8 cellular contexts compared by ENCODE assay signal in the genomic region with DNA sequence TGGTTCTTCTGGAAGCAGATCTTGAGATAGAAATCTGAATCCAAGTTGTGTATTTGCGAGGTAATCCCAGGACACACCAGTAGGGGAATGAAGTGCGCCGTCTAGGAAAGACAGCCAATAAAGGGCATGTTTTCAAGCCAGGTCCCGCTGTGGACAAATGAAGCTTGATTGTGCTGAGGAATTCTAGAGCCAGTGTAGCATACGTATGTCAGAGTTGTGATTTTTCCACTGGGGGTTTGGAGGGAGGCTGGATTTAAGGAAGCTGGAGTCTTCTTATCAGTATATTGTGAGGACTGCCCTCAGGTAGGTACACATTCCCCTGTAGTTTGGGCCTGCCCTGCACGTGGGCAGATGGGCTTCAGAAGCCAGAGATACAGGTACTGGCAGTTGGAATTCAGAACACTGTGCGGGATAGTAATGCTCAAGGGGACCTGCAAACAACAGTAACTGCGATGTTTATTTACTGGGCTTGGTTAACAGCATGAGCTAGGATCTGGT. TPM values are rescaled to one million over a fixed set of nuclear protein-coding genes. Genes with fewer than 3 reads are reported as not detected.
DNase-seq lines count a peak whose midpoint lies in the region; ATAC-seq and TF ChIP-seq lines count a peak whose summit lies in the region.

No MANE protein-coding gene starts in this region.

- no peaks in the 10 kb centered on the region for H3K9me3 ChIP-seq in CD4-positive, alpha-beta T cell (ENCODE audit: control insufficient read depth, low read length)
- H3K9me3 ChIP-seq in left lung = no peaks in the 10 kb centered on the region

- DNase-seq in CD4-positive, alpha-beta T cell = no peak
- DNase-seq in HFF-Myc (ENCODE audit: extremely low read depth, low read depth) (no peak), astrocyte of the spinal cord (ENCODE audit: low read depth, low spot score) (no peak), left lung (no peak), NCI-H2081 treated with DMSO at 0.1 percent for 48 hours (lab: John Stamatoyannopoulos, UW) (no peak), UCSD-AML1 (lab: John Stamatoyannopoulos, UW; ENCODE audit: unreplicated experiment) (no peak), NCI-H226 (no peak)

- H3K4me3 Mint-ChIP-seq in CD4-positive, alpha-beta T cell = no peak overlapping the region

- H3K36me3 ChIP-seq in left lung = no peaks in the 10 kb centered on the region

- peaks cover 51% of the 10 kb centered on the region for H3K4me1 Mint-ChIP-seq in CD4-positive, alpha-beta T cell (ENCODE audit: low read depth)

- H3K4me1 ChIP-seq in left lung = peaks cover 0 to 3% of the 10 kb centered on the region in 2 donors

- ATAC-seq in CD4-positive, alpha-beta T cell (ENCODE audit: poor library complexity) = peak; percentile 44
- ATAC-seq in left lung (peak; percentile 45), HG03378 (IDR thresholded peaks at IDR 0.05; ENCODE audit: unreplicated experiment) (no peak)

- no peak for TF ChIP-seq CTCF in CD4-positive, alpha-beta T cell (IDR thresholded peaks at IDR 0.05)
- peak; percentile 32 for TF ChIP-seq CTCF in HFF-Myc (IDR thresholded peaks at IDR 0.05; ENCODE audit: low read depth, low read length, missing control alignments)
- peak; percentile 47 for TF ChIP-seq CTCF in astrocyte of the spinal cord (IDR thresholded peaks at IDR 0.05; ENCODE audit: low read depth, low read length)
- peak in 1 of 2 donors; percentile 27 for TF ChIP-seq CTCF in left lung (IDR thresholded peaks at IDR 0.05)

- no peaks in the 10 kb centered on the region for H3K27me3 Mint-ChIP-seq in CD4-positive, alpha-beta T cell

- H3K27ac Mint-ChIP-seq in CD4-positive, alpha-beta T cell = no peak overlapping the region

- CTCF ChIA-PET in CD4-positive, alpha-beta T cell (lab: Charles Lee) = no interaction called here

- intact Hi-C loops in CD4-positive, alpha-beta T cell (cut with DNase I, micrococcal nuclease) = loop anchor here in 1 of 2 experiments (5.0 kb wide), 1 partner anchor 71 kb away; no protein-coding TSS in a partner anchor
- intact Hi-C loops in left lung (cut with DNase I) = no loop called here

- no peaks in the 10 kb centered on the region for H3K9me3 Mint-ChIP-seq in CD4-positive, alpha-beta T cell

- peaks cover 9% of the 10 kb centered on the region for H3K36me3 Mint-ChIP-seq in CD4-positive, alpha-beta T cell (ENCODE audit: low read depth)

- H3K4me3 ChIP-seq in HFF-Myc (replicated peaks; ENCODE audit: low read depth, low read length) = no peak overlapping the region
- H3K4me3 ChIP-seq in astrocyte of the spinal cord (ENCODE audit: low read depth, low read length) = no peak overlapping the region
- no peak overlapping the region for H3K4me3 ChIP-seq in left lung

- in situ Hi-C loops in astrocyte of the spinal cord (cut with HindIII; ENCODE audit: low sequenced_read_pairs) = no loop called here

- no peaks in the 10 kb centered on the region for H3K27me3 ChIP-seq in CD4-positive, alpha-beta T cell (ENCODE audit: control insufficient read depth, insufficient read depth, low read length)
- H3K27me3 ChIP-seq in left lung = no peaks in the 10 kb centered on the region

- POLR2A ChIA-PET in CD4-positive, alpha-beta T cell (lab: Charles Lee) = interaction anchor here (0.5 kb wide), 1 partner anchor 50 kb away, joined by 3 read pairs; no protein-coding TSS in a partner anchor

- H3K27ac ChIP-seq in CD4-positive, alpha-beta T cell (ENCODE audit: low read depth, low read length) = no peak overlapping the region
- no peak overlapping the region for H3K27ac ChIP-seq in left lung

RNA-seq across cellular contexts. Expression of a gene that starts 50.9 kb away (rescaled TPM):
- 10 to 100 TPM; 20.7 to 22.2 TPM for total RNA-seq in CD4-positive, alpha-beta T cell
- total RNA-seq in left lung = 10 to 100 TPM; 36.5 to 42.2 TPM
